In genomic region chr6:33197431-33198048, GRCh38 we compare ENCODE assay signal across 1 cellular context.
TF ChIP-seq lines count a peak whose summit lies in the region.

No MANE protein-coding gene starts in this region.

TF ChIP-seq in HEK293, 187 proteins besides CTCF, POLR2A, EP300 and RAD21 (continued from another document):
- TF ChIP-seq SCRT2 (tag by site-specific recombination; IDR thresholded peaks at IDR 0.05), result no peak
- no peak for TF ChIP-seq ZNF580 (tag by site-specific recombination; IDR thresholded peaks at IDR 0.05)
- TF ChIP-seq ZNF202 (tag by site-specific recombination; IDR thresholded peaks at IDR 0.05; ENCODE audit: borderline replicate concordance), result no peak
- 0 out of 2 replicates have a peak, but pooled peaks have one; percentile 45 for TF ChIP-seq SP7 (tag by site-specific recombination; IDR thresholded peaks at IDR 0.05)
- TF ChIP-seq ZIC2 (tag by site-specific recombination; IDR thresholded peaks at IDR 0.05), result no peak
- no peak for TF ChIP-seq ZNF704 (tag by site-specific recombination; IDR thresholded peaks at IDR 0.05)
- TF ChIP-seq BCL11B (tag by site-specific recombination; IDR thresholded peaks at IDR 0.05; ENCODE audit: low read depth), result no peak
- no peak for TF ChIP-seq ZNF423 (tag by site-specific recombination; IDR thresholded peaks at IDR 0.05)
- peak; percentile 94 for TF ChIP-seq ZNF600 (tag by site-specific recombination; IDR thresholded peaks at IDR 0.05)
- no peak for TF ChIP-seq ZNF777 (tag by site-specific recombination; IDR thresholded peaks at IDR 0.05; ENCODE audit: borderline replicate concordance)
- peak; percentile 44 for TF ChIP-seq SP3 (tag by site-specific recombination; IDR thresholded peaks at IDR 0.05)
- TF ChIP-seq ZNF677 (tag by site-specific recombination; IDR thresholded peaks at IDR 0.05), result no peak
- no peak for TF ChIP-seq ZNF610 (tag by site-specific recombination; IDR thresholded peaks at IDR 0.05; ENCODE audit: borderline replicate concordance)
- TF ChIP-seq ZNF654 (tag by site-specific recombination; IDR thresholded peaks at IDR 0.05; ENCODE audit: low read depth), result peak; percentile 63
